ENCODE assay signal across 11 cellular contexts in genomic region chr7:136868496-136869005, GRCh38. TPM values are rescaled to one million over a fixed set of nuclear protein-coding genes. Genes with fewer than 3 reads are reported as not detected.
DNase-seq lines count a peak whose midpoint lies in the region; ATAC-seq and TF ChIP-seq lines count a peak whose summit lies in the region.
"Had no signal": no experiment of that assay in that cellular context is flagged by ENCODE, and none has a peak within 500 bp of the region (broad histone marks: within the 10 kb centered on the region; RNA-seq: fewer than 3 reads in every experiment).

Gene CHRM2, plus strand, starts transcription at chr7:136868652. Its CDS starts 146,214 bp downstream, at chr7:137014866.

- H3K9ac ChIP-seq in SK-N-MC (ENCODE audit: insufficient read length) = peak within 1 kb of the TSS; percentile 48

- H3K27me3 ChIP-seq in ovary = no peaks in the 10 kb centered on the region

- no peaks in the 10 kb centered on the region for H3K36me3 Mint-ChIP-seq in activated CD4-positive, alpha-beta memory T cell treated with anti-CD3 and anti-CD28 coated beads for 36 hours

- no peak for TF ChIP-seq CTCF in ovary (IDR thresholded peaks at IDR 0.05)

- ATAC-seq in Right ventricle myocardium superior (ENCODE audit: poor library complexity) (peak; percentile 48), GM18907 (IDR thresholded peaks at IDR 0.05; ENCODE audit: unreplicated experiment) (no peak), GM19395 (IDR thresholded peaks at IDR 0.05; ENCODE audit: unreplicated experiment) (no peak)
- ATAC-seq: effector memory CD8-positive, alpha-beta T cell had no signal

- CTCF ChIA-PET in activated CD4-positive, alpha-beta memory T cell treated with anti-CD3 and anti-CD28 coated beads for 36 hours (lab: Charles Lee) = no interaction called here

- no peak within 1 kb of the TSS for H3K27ac Mint-ChIP-seq in activated CD4-positive, alpha-beta memory T cell treated with anti-CD3 and anti-CD28 coated beads for 36 hours
- H3K27ac Mint-ChIP-seq: effector memory CD8-positive, alpha-beta T cell had no signal

- no peak for TF ChIP-seq EP300 in ovary (IDR thresholded peaks at IDR 0.05)

- peak; percentile 23 for DNase-seq in GM03348 (ENCODE audit: low spot score)
- no peak for DNase-seq in SK-N-MC (ENCODE audit: low read depth, low spot score)
- DNase-seq in Right ventricle myocardium superior = peak; percentile 52
- peak in 2 of 5 donors; percentile 10 to 27 for DNase-seq in ovary
- no peak for DNase-seq in activated CD4-positive, alpha-beta memory T cell treated with anti-CD3 and anti-CD28 coated beads for 36 hours
- DNase-seq in C1 segment of cervical spinal cord (lab: John Stamatoyannopoulos, UW) = no peak
- DNase-seq: effector memory CD8-positive, alpha-beta T cell; NCI-H1436 treated with DMSO at 0.1 percent for 48 hours had no signal

- no peaks in the 10 kb centered on the region for H3K9me3 Mint-ChIP-seq in activated CD4-positive, alpha-beta memory T cell treated with anti-CD3 and anti-CD28 coated beads for 36 hours

- H3K4me3 ChIP-seq in SK-N-MC (peak within 1 kb of the TSS; percentile 90), ovary (peak within 1 kb of the TSS; percentile 16)

- POLR2A ChIA-PET in activated CD4-positive, alpha-beta memory T cell treated with anti-CD3 and anti-CD28 coated beads for 36 hours (lab: Charles Lee) = no interaction called here

- no peaks in the 10 kb centered on the region for H3K4me1 Mint-ChIP-seq in activated CD4-positive, alpha-beta memory T cell treated with anti-CD3 and anti-CD28 coated beads for 36 hours (ENCODE audit: low read depth)

- no peak for TF ChIP-seq POLR2A in ovary (IDR thresholded peaks at IDR 0.05)

- intact Hi-C loops in Right ventricle myocardium superior (cut with DNase I) (no loop called here), ovary (cut with DNase I) (no loop called here)
- intact Hi-C loops in activated CD4-positive, alpha-beta memory T cell treated with anti-CD3 and anti-CD28 coated beads for 36 hours (cut with micrococcal nuclease) = no loop called here

- H3K27ac ChIP-seq in SK-N-MC (no peak within 1 kb of the TSS), ovary (no peak within 1 kb of the TSS)

- no peak within 1 kb of the TSS for H3K4me3 Mint-ChIP-seq in activated CD4-positive, alpha-beta memory T cell treated with anti-CD3 and anti-CD28 coated beads for 36 hours
- H3K4me3 Mint-ChIP-seq: effector memory CD8-positive, alpha-beta T cell had no signal

- WGBS in ovary, 3 donors = 0 to 2% (median 1%) methylated on average over 23 of the region's 23 CpGs

- peaks cover 10% of the 10 kb centered on the region for H3K4me1 ChIP-seq in ovary (ENCODE audit: insufficient read depth)

- H3K36me3 ChIP-seq in SK-N-MC (ENCODE audit: insufficient read depth, low read length) (no peaks in the 10 kb centered on the region), ovary (no peaks in the 10 kb centered on the region)

- H3K9me3 ChIP-seq in SK-N-MC (ENCODE audit: low read depth, low read length) (no peaks in the 10 kb centered on the region), ovary (no peaks in the 10 kb centered on the region)

- peaks cover 20% of the 10 kb centered on the region for H3K27me3 Mint-ChIP-seq in activated CD4-positive, alpha-beta memory T cell treated with anti-CD3 and anti-CD28 coated beads for 36 hours

RNA-seq across cellular contexts. Expression of gene CHRM2, which starts in this region (rescaled TPM):
- total RNA-seq in Right ventricle myocardium superior = 72.1 TPM
- total RNA-seq in ovary = under 1 TPM in 5 of 7 donors, not detected in 2; 0.38 to 0.69 (median 0.55) TPM
- polyA plus RNA-seq in ovary = under 1 TPM; 0.05 to 0.06 TPM
- not detected for total RNA-seq in activated CD4-positive, alpha-beta memory T cell treated with anti-CD3 and anti-CD28 coated beads for 36 hours
- total RNA-seq: pulmonary artery endothelial cell had no signal

Comparison
In these comparisons a context has a peak if more than half of its experiments do, and no peak if none do; other contexts are left out.
1. RNA of gene CHRM2 (total RNA-seq): 72.1 TPM in Right ventricle myocardium superior (single experiment); 0.38 to 0.69 TPM in ovary and not detected in activated CD4-positive, alpha-beta memory T cell treated with anti-CD3 and anti-CD28 coated beads for 36 hours; every median in the first group is over 10 times any median in the second.
2. DNase-seq: peak in GM03348 (single experiment) and Right ventricle myocardium superior (single experiment); none in SK-N-MC (single experiment), activated CD4-positive, alpha-beta memory T cell treated with anti-CD3 and anti-CD28 coated beads for 36 hours (single experiment) and C1 segment of cervical spinal cord (0 of 14).